ENCODE assay signal across 8 cellular contexts in genomic region chr11:64777449-64778222, GRCh38. TPM values are rescaled to one million over a fixed set of nuclear protein-coding genes. Genes with fewer than 3 reads are reported as not detected.
DNase-seq lines count a peak whose midpoint lies in the region; ATAC-seq, FAIRE-seq and TF ChIP-seq lines count a peak whose summit lies in the region.

No MANE protein-coding gene starts in this region.

- CTCF ChIA-PET in A673 (lab: Charles Lee), result interaction anchor here (0.5 to 0.6 kb wide), 2 partner anchors 117 to 135 kb away, joined by 4 to 10 read pairs; no protein-coding TSS in a partner anchor

- peak overlapping the region; percentile 92 for H3K4me2 ChIP-seq in osteoblast (ENCODE audit: insufficient read depth, low read length)

- H3K27ac Mint-ChIP-seq in activated naive CD8-positive, alpha-beta T cell, result peak overlapping the region; percentile 87

- H4K20me1 ChIP-seq in osteoblast (ENCODE audit: insufficient read depth, low read length), result peaks cover 45% of the 10 kb centered on the region

- H3K36me3 Mint-ChIP-seq in activated naive CD8-positive, alpha-beta T cell, result peaks cover 24% of the 10 kb centered on the region

- peaks cover 49% of the 10 kb centered on the region for H3K79me2 ChIP-seq in osteoblast (ENCODE audit: insufficient read depth, low read length)

- H3K9me3 ChIP-seq in A673 (ENCODE audit: low read depth, low read length, poor library complexity, severe bottlenecking) (no peaks in the 10 kb centered on the region), osteoblast (ENCODE audit: low read depth, low read length) (no peaks in the 10 kb centered on the region), testis (no peaks in the 10 kb centered on the region)

- H3K36me3 ChIP-seq in A673 (ENCODE audit: insufficient read depth, low read length, poor library complexity, severe bottlenecking) (peaks cover 49% of the 10 kb centered on the region), osteoblast (ENCODE audit: insufficient read depth, low read length) (peaks cover 43% of the 10 kb centered on the region), testis (ENCODE audit: low read depth, missing control alignments) (no peaks in the 10 kb centered on the region)

- H3K9me3 Mint-ChIP-seq in activated naive CD8-positive, alpha-beta T cell (ENCODE audit: low read depth), result no peaks in the 10 kb centered on the region

- POLR2A ChIA-PET in A673 (lab: Charles Lee; ENCODE audit: low non-redundant PET), result no interaction called here

- no peaks in the 10 kb centered on the region for H3K27me3 Mint-ChIP-seq in activated naive CD8-positive, alpha-beta T cell

- H3K27ac ChIP-seq in A673 (ENCODE audit: low read depth, low read length, poor library complexity, severe bottlenecking) (peak overlapping the region; percentile 99), osteoblast (ENCODE audit: low read depth, low read length) (peak overlapping the region; percentile 91), testis (peak overlapping the region; percentile 99 to 100)

- H3K4me3 ChIP-seq in A673 (ENCODE audit: low read depth, low read length, poor library complexity, severe bottlenecking) (peak overlapping the region; percentile 80), osteoblast (ENCODE audit: insufficient read depth, low read length) (peak overlapping the region; percentile 79), testis (peak overlapping the region; percentile 80 to 99)
- peak overlapping the region; percentile 92 for H3K4me3 ChIP-seq in Jurkat, Clone E6-1 (ENCODE audit: low read length)

- H2AFZ ChIP-seq in osteoblast (ENCODE audit: low read length), result no peak overlapping the region

- FAIRE-seq in GM18507 (lab: Jason Lieb, UNC), result peak; percentile 46

- H3K4me3 Mint-ChIP-seq in activated naive CD8-positive, alpha-beta T cell, result peak overlapping the region; percentile 93

- no TSS peak for BruUV-seq in A673 (replicated peaks; lab: Mats Ljungman, UMichigan)

- WGBS in testis, 2 donors, result 1% methylated on average over 11 to 62 of the region's 98 CpGs

- peak; percentile 3 for ATAC-seq in SK-N-SH treated with all-trans-retinoic acid at 6 μM for 48 hours

- no peak for TF ChIP-seq POLR2A in testis (IDR thresholded peaks at IDR 0.05)

- peaks cover 67% of the 10 kb centered on the region for H3K4me1 Mint-ChIP-seq in activated naive CD8-positive, alpha-beta T cell (ENCODE audit: low read depth)

- H3K27me3 ChIP-seq in A673 (replicated peaks; ENCODE audit: insufficient read depth, low read depth, low read length, poor library complexity), result no peaks in the 10 kb centered on the region
- no peaks in the 10 kb centered on the region for H3K27me3 ChIP-seq in osteoblast (ENCODE audit: insufficient read depth, low read length)
- H3K27me3 ChIP-seq in testis, result no peaks in the 10 kb centered on the region

- DNase-seq in A673 (ENCODE audit: low spot score) (peak; percentile 94), GM18507 (ENCODE audit: extremely low spot score, insufficient read length, low read depth) (peak; percentile 83), head of caudate nucleus (peak in 41 of 42 donors; percentile 42 to 90 (median 79)), osteoblast (ENCODE audit: insufficient read length, low spot score, missing footprints) (peak; percentile 99), testis (peak; percentile 87)
- peak; percentile 64 for DNase-seq in Jurkat, Clone E6-1 (ENCODE audit: low read depth, low spot score)

- no peak for TF ChIP-seq CTCF in A673 (conservative IDR thresholded peaks at IDR 0.05; ENCODE audit: low read depth, low read length)
- no peak for TF ChIP-seq CTCF in osteoblast (IDR thresholded peaks at IDR 0.05; ENCODE audit: extremely low read depth, low read depth, low read length)
- TF ChIP-seq CTCF in testis (IDR thresholded peaks at IDR 0.05), result no peak

- intact Hi-C loops in A673 (cut with micrococcal nuclease; ENCODE audit: unreplicated experiment) (loop anchor here (2.0 to 5.0 kb wide), 2 partner anchors 67 to 1080 kb away; partner anchors contain the start of genes CDC42BPG and CFL1), head of caudate nucleus (cut with DNase I) (no loop called here), testis (cut with DNase I; ENCODE audit: low total_unique reads) (no loop called here)

- H3K4me1 ChIP-seq in A673 (ENCODE audit: insufficient read depth, low read length, poor library complexity, severe bottlenecking), result peaks cover 30% of the 10 kb centered on the region
- H3K4me1 ChIP-seq in osteoblast (ENCODE audit: insufficient read depth, low read length), result peaks cover 17% of the 10 kb centered on the region
- H3K4me1 ChIP-seq in testis, result peaks cover 49% of the 10 kb centered on the region

TF ChIP-seq in SK-N-SH treated with all-trans-retinoic acid at 6 μM for 48 hours, 23 proteins besides CTCF, POLR2A, EP300 and RAD21 (continues in another document):
- TF ChIP-seq ESRRG (CRISPR knock-in tag; IDR thresholded peaks at IDR 0.05) (no peak), BACH2 (CRISPR knock-in tag; IDR thresholded peaks at IDR 0.05; ENCODE audit: borderline replicate concordance) (no peak), POU6F1 (CRISPR knock-in tag; IDR thresholded peaks at IDR 0.05; ENCODE audit: borderline replicate concordance, low read depth) (no peak), SNAI2 (CRISPR knock-in tag; IDR thresholded peaks at IDR 0.05) (no peak), RARB (CRISPR knock-in tag; IDR thresholded peaks at IDR 0.05) (no peak), ZNF70 (CRISPR knock-in tag; IDR thresholded peaks at IDR 0.05) (no peak), TSHZ2 (CRISPR knock-in tag; IDR thresholded peaks at IDR 0.05) (no peak), CSDC2 (CRISPR knock-in tag; IDR thresholded peaks at IDR 0.05) (no peak), TCF4 (CRISPR knock-in tag; IDR thresholded peaks at IDR 0.05; ENCODE audit: borderline replicate concordance) (no peak), ARNTL (CRISPR knock-in tag; IDR thresholded peaks at IDR 0.05; ENCODE audit: borderline replicate concordance, low read depth) (no peak), GLIS3 (CRISPR knock-in tag; IDR thresholded peaks at IDR 0.05) (no peak)

RNA-seq across cellular contexts. Expression of gene SF1, which starts 0.7 kb away (rescaled TPM):
- total RNA-seq in A673 (2021) (467 and 472 TPM in 2 replicates), osteoblast (114 and 130 TPM in 2 replicates), testis (100 to 1,000 TPM; 431 to 499 TPM)
- polyA plus RNA-seq in Jurkat, Clone E6-1 (2012; ENCODE audit: insufficient read depth, insufficient read length), result 244 TPM
- polyA plus RNA-seq in testis (ENCODE audit: insufficient read depth, low read depth, low replicate concordance), result 455 TPM

RNA-seq across cellular contexts. Expression of gene PYGM, which starts 17.9 kb away (rescaled TPM):
- total RNA-seq in A673 (2021), result 2.4 and 2.9 TPM in 2 replicates
- 1.1 TPM for polyA plus RNA-seq in Jurkat, Clone E6-1 (2012; ENCODE audit: insufficient read depth, insufficient read length)
- total RNA-seq in osteoblast, result 0.29 and 0.36 TPM in 2 replicates
- total RNA-seq in testis, result 10 to 100 TPM; 12.1 to 14.4 TPM
- polyA plus RNA-seq in testis (ENCODE audit: insufficient read depth, low read depth, low replicate concordance), result 14.2 TPM

RNA-seq across cellular contexts. Expression of gene MAP4K2, which starts 25.4 kb away (rescaled TPM):
- 46.5 and 50.5 TPM in 2 replicates for total RNA-seq in A673 (2021)
- 42.5 TPM for polyA plus RNA-seq in Jurkat, Clone E6-1 (2012; ENCODE audit: insufficient read depth, insufficient read length)
- 6.2 and 9.8 TPM in 2 replicates for total RNA-seq in osteoblast
- 10 to 100 TPM; 27.7 to 29.8 TPM for total RNA-seq in testis
- polyA plus RNA-seq in testis (ENCODE audit: insufficient read depth, low read depth, low replicate concordance), result 14.9 TPM

RNA-seq across cellular contexts. Expression of gene MEN1, which starts 32.7 kb away (rescaled TPM):
- 45.7 and 49.2 TPM in 2 replicates for total RNA-seq in A673 (2021)
- polyA plus RNA-seq in Jurkat, Clone E6-1 (2012; ENCODE audit: insufficient read depth, insufficient read length), result 71.2 TPM
- 12.3 and 13.3 TPM in 2 replicates for total RNA-seq in osteoblast
- 10 to 100 TPM; 36.7 to 40.8 TPM for total RNA-seq in testis
- 29.7 TPM for polyA plus RNA-seq in testis (ENCODE audit: insufficient read depth, low read depth, low replicate concordance)

RNA-seq across cellular contexts. Expression of gene RASGRP2, which starts 33.7 kb away (rescaled TPM):
- 2.0 and 3.5 TPM in 2 replicates for total RNA-seq in A673 (2021)
- polyA plus RNA-seq in Jurkat, Clone E6-1 (2012; ENCODE audit: insufficient read depth, insufficient read length), result 130 TPM
- 0.29 TPM in 1 of 2 replicates, not detected in the other for total RNA-seq in osteoblast
- total RNA-seq in testis, result 10 to 100 TPM; 24.0 to 26.3 TPM
- polyA plus RNA-seq in testis (ENCODE audit: insufficient read depth, low read depth, low replicate concordance), result 14.4 TPM

Comparison
In these comparisons a context has a peak if more than half of its experiments do, and no peak if none do; other contexts are left out.
1. Peak in every context shown above with its lines: DNase-seq, ATAC-seq, H3K4me3 ChIP-seq and H3K27ac ChIP-seq.